In the genomic region with DNA sequence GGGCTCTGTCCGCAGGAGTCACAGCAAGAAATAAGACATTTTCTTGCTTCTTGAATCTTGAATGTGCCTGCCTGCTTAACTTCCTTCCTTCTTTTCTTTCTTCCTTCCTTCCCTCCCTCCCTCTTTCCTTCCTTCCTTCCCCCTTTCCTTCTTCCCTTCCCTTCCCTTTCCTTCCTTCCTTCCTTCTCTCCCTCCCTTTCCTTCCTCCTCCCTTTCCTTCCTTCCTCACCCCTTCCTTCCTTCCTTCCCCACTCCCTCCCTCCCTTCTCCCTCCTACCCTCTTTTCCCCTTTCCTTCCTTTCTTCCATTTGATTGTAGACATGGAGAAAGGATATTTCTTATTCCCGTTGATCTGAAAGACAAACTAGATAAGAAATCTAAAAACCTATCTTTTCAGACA, we compare ENCODE assay signal across 40 cellular contexts.
"Had no signal": no experiment of that assay in that cellular context is flagged by ENCODE, and none has a peak within 500 bp of the region (broad histone marks: within the 10 kb centered on the region; RNA-seq: fewer than 3 reads in every experiment).

No MANE protein-coding gene starts in this region.

- H3K4me3 Mint-ChIP-seq: activated naive CD4-positive, alpha-beta T cell treated with anti-CD3 and anti-CD28 coated beads for 36 hours; activated naive CD4-positive, alpha-beta T cell treated with anti-CD3 and anti-CD28 coated beads, Interleukin-2, amount 10 ng/mL, durations not matched to agents 7 days and 5 days; activated naive CD4-positive, alpha-beta T cell treated with anti-CD3 and anti-CD28 coated beads, Interleukin-2, amount 50 U/mL, for 24 hours; activated naive CD8-positive, alpha-beta T cell; activated naive CD8-positive, alpha-beta T cell treated with anti-CD3 and anti-CD28 coated beads for 36 hours; activated naive CD8-positive, alpha-beta T cell treated with anti-CD3 and anti-CD28 coated beads, Interleukin-2, amount 10 ng/mL, durations not matched to agents 7 days and 5 days; activated naive CD8-positive, alpha-beta T cell treated with anti-CD3 and anti-CD28 coated beads, Interleukin-2, amount 50 U/mL, for 24 hours; activated T-cell treated with anti-CD3 and anti-CD28 coated beads, Interleukin-2, amount 50 U/mL, for 24 hours; activated T-cell treated with anti-CD3 and anti-CD28 coated beads, Interleukin-2, amount 50 U/mL, for 4 hours; activated T-cell treated with anti-CD3 and anti-CD28 coated beads, Interleukin-2, amount 50 U/mL, for 72 hours; activated T-helper 1 cell treated with anti-CD3 and anti-CD28 coated beads, Interleukin-12 subunit alpha, Interleukin-12 subunit beta, Interleukin-2, Interleukin-4 antibody, amounts not matched to agents 30 ng/mL and 10 ng/mL and 1 ng/mL, durations not matched to agents 14 hours and 24 hours and 36 hours; activated T-helper 17 cell treated with anti-CD3 and anti-CD28 coated beads, Interleukin-2, amount 50 U/mL, for 72 hours; brain; central memory CD8-positive, alpha-beta T cell had no signal

- H3K27ac ChIP-seq: adrenal gland, ascending aorta, body of pancreas, brain microvascular endothelial cell, breast epithelium, cardiac muscle cell had no signal

- H3K9me3 Mint-ChIP-seq: activated naive CD4-positive, alpha-beta T cell treated with anti-CD3 and anti-CD28 coated beads for 36 hours; activated naive CD4-positive, alpha-beta T cell treated with anti-CD3 and anti-CD28 coated beads, Interleukin-2, amount 50 U/mL, for 24 hours; activated naive CD4-positive, alpha-beta T cell treated with anti-CD3 and anti-CD28 coated beads, Interleukin-2, amount 50 U/mL, for 72 hours; activated T-helper 1 cell treated with anti-CD3 and anti-CD28 coated beads, Interleukin-12 subunit alpha, Interleukin-12 subunit beta, Interleukin-2, Interleukin-4 antibody, amounts not matched to agents 30 ng/mL and 10 ng/mL and 1 ng/mL, durations not matched to agents 14 hours and 24 hours and 36 hours; activated T-helper 17 cell treated with anti-CD3 and anti-CD28 coated beads, Interleukin-2, amount 50 U/mL, for 72 hours; activated T-helper 2 cell treated with anti-CD3 and anti-CD28 coated beads, Interferon-gamma antibody, Interleukin-2, Interleukin-4, amounts not matched to agents 10 μg/mL and 5 μg/mL and 100 μg/mL, durations not matched to agents 14 hours and 24 hours and 36 hours had no signal

- H3K4me3 ChIP-seq: adrenal gland, ascending aorta, body of pancreas, breast epithelium, cardiac muscle cell had no signal

- H3K27me3 Mint-ChIP-seq: activated naive CD4-positive, alpha-beta T cell treated with anti-CD3 and anti-CD28 coated beads, Interleukin-2, amount 10 ng/mL, durations not matched to agents 7 days and 5 days; activated naive CD4-positive, alpha-beta T cell treated with anti-CD3 and anti-CD28 coated beads, Interleukin-2, amount 50 U/mL, for 24 hours; activated naive CD8-positive, alpha-beta T cell; activated naive CD8-positive, alpha-beta T cell treated with anti-CD3 and anti-CD28 coated beads for 36 hours; activated naive CD8-positive, alpha-beta T cell treated with anti-CD3 and anti-CD28 coated beads, Interleukin-2, amount 10 ng/mL, durations not matched to agents 7 days and 5 days; activated naive CD8-positive, alpha-beta T cell treated with anti-CD3 and anti-CD28 coated beads, Interleukin-2, amount 50 U/mL, for 24 hours; activated T-cell treated with anti-CD3 and anti-CD28 coated beads, Interleukin-2, amount 50 U/mL, for 24 hours; brain; central memory CD8-positive, alpha-beta T cell had no signal

- H3K27me3 ChIP-seq: adrenal gland, ascending aorta, body of pancreas, brain microvascular endothelial cell, breast epithelium, cardiac muscle cell had no signal

- H3K9me3 ChIP-seq: adrenal gland, ascending aorta, body of pancreas, breast epithelium had no signal

- DNase-seq: activated effector memory CD4-positive, alpha-beta T cell treated with anti-CD3 and anti-CD28 coated beads, Interleukin-2, amount 50 U/mL, for 16 hours; activated effector memory CD4-positive, alpha-beta T cell treated with Interleukin-2 at 50 U/mL for 16 hours; activated gamma-delta T cell; activated gamma-delta T cell treated with Interleukin-2 at 50 U/mL for 16 hours; activated naive CD4-positive, alpha-beta T cell; activated naive CD4-positive, alpha-beta T cell treated with anti-CD3 and anti-CD28 coated beads for 36 hours; activated naive CD4-positive, alpha-beta T cell treated with anti-CD3 and anti-CD28 coated beads, Interleukin-2, amount 10 ng/mL, durations not matched to agents 7 days and 5 days; activated naive CD4-positive, alpha-beta T cell treated with anti-CD3 and anti-CD28 coated beads, Interleukin-2, amount 50 U/mL, for 16 hours; activated naive CD4-positive, alpha-beta T cell treated with Interleukin-2 at 50 U/mL for 16 hours; activated naive CD8-positive, alpha-beta T cell treated with anti-CD3 and anti-CD28 coated beads for 36 hours; activated naive CD8-positive, alpha-beta T cell treated with anti-CD3 and anti-CD28 coated beads, Interleukin-2, amount 10 ng/mL, durations not matched to agents 7 days and 5 days; activated naive CD8-positive, alpha-beta T cell treated with anti-CD3 and anti-CD28 coated beads, Interleukin-2, amount 50 U/mL, for 24 hours; activated T-cell treated with anti-CD3 and anti-CD28 coated beads, Interleukin-2, amount 50 U/mL, for 1 hour; activated T-cell treated with anti-CD3 and anti-CD28 coated beads, Interleukin-2, amount 50 U/mL, for 24 hours; activated T-cell treated with anti-CD3 and anti-CD28 coated beads, Interleukin-2, amount 50 U/mL, for 4 hours; activated T-cell treated with anti-CD3 and anti-CD28 coated beads, Interleukin-2, amount 50 U/mL, for 48 hours; activated T-cell treated with anti-CD3 and anti-CD28 coated beads, Interleukin-2, amount 50 U/mL, for 72 hours; adrenal gland; amniotic stem cell; amygdala; anterior cingulate cortex; aorta; body of pancreas; brain microvascular endothelial cell; caudate nucleus; central memory CD4-positive, alpha-beta T cell; cerebellar nuclear complex had no signal

- H3K4me1 Mint-ChIP-seq: activated naive CD4-positive, alpha-beta T cell treated with anti-CD3 and anti-CD28 coated beads, Interleukin-2, amount 10 ng/mL, durations not matched to agents 7 days and 5 days; activated naive CD4-positive, alpha-beta T cell treated with anti-CD3 and anti-CD28 coated beads, Interleukin-2, amount 50 U/mL, for 24 hours; activated naive CD8-positive, alpha-beta T cell treated with anti-CD3 and anti-CD28 coated beads for 36 hours; activated naive CD8-positive, alpha-beta T cell treated with anti-CD3 and anti-CD28 coated beads, Interleukin-2, amount 10 ng/mL, durations not matched to agents 7 days and 5 days; activated naive CD8-positive, alpha-beta T cell treated with anti-CD3 and anti-CD28 coated beads, Interleukin-2, amount 50 U/mL, for 24 hours; activated T-helper 17 cell treated with anti-CD3 and anti-CD28 coated beads, Interleukin-2, amount 50 U/mL, for 72 hours; central memory CD8-positive, alpha-beta T cell had no signal

- H3K27ac Mint-ChIP-seq: activated naive CD4-positive, alpha-beta T cell treated with anti-CD3 and anti-CD28 coated beads for 36 hours; activated naive CD4-positive, alpha-beta T cell treated with anti-CD3 and anti-CD28 coated beads, Interleukin-2, amount 10 ng/mL, durations not matched to agents 7 days and 5 days; activated naive CD4-positive, alpha-beta T cell treated with anti-CD3 and anti-CD28 coated beads, Interleukin-2, amount 50 U/mL, for 24 hours; activated naive CD4-positive, alpha-beta T cell treated with anti-CD3 and anti-CD28 coated beads, Interleukin-2, amount 50 U/mL, for 72 hours; activated naive CD8-positive, alpha-beta T cell; activated naive CD8-positive, alpha-beta T cell treated with anti-CD3 and anti-CD28 coated beads for 36 hours; activated naive CD8-positive, alpha-beta T cell treated with anti-CD3 and anti-CD28 coated beads, Interleukin-2, amount 10 ng/mL, durations not matched to agents 7 days and 5 days; activated naive CD8-positive, alpha-beta T cell treated with anti-CD3 and anti-CD28 coated beads, Interleukin-2, amount 50 U/mL, for 24 hours; activated T-cell treated with anti-CD3 and anti-CD28 coated beads, Interleukin-2, amount 50 U/mL, for 24 hours; activated T-cell treated with anti-CD3 and anti-CD28 coated beads, Interleukin-2, amount 50 U/mL, for 72 hours; activated T-helper 1 cell treated with anti-CD3 and anti-CD28 coated beads, Interleukin-12 subunit alpha, Interleukin-12 subunit beta, Interleukin-2, Interleukin-4 antibody, amounts not matched to agents 30 ng/mL and 10 ng/mL and 1 ng/mL, durations not matched to agents 14 hours and 24 hours and 36 hours; activated T-helper 17 cell treated with anti-CD3 and anti-CD28 coated beads, Interleukin-2, amount 50 U/mL, for 72 hours; activated T-helper 2 cell treated with anti-CD3 and anti-CD28 coated beads, Interferon-gamma antibody, Interleukin-2, Interleukin-4, amounts not matched to agents 10 μg/mL and 5 μg/mL and 100 μg/mL, durations not matched to agents 14 hours and 24 hours and 36 hours; brain had no signal

- H3K36me3 Mint-ChIP-seq: activated naive CD4-positive, alpha-beta T cell treated with anti-CD3 and anti-CD28 coated beads, Interleukin-2, amount 10 ng/mL, durations not matched to agents 7 days and 5 days; activated naive CD4-positive, alpha-beta T cell treated with anti-CD3 and anti-CD28 coated beads, Interleukin-2, amount 50 U/mL, for 24 hours; activated naive CD4-positive, alpha-beta T cell treated with anti-CD3 and anti-CD28 coated beads, Interleukin-2, amount 50 U/mL, for 72 hours; activated naive CD8-positive, alpha-beta T cell treated with anti-CD3 and anti-CD28 coated beads for 36 hours; activated naive CD8-positive, alpha-beta T cell treated with anti-CD3 and anti-CD28 coated beads, Interleukin-2, amount 10 ng/mL, durations not matched to agents 7 days and 5 days; brain had no signal

- H3K36me3 ChIP-seq: adrenal gland, ascending aorta, brain microvascular endothelial cell, breast epithelium, cardiac muscle cell had no signal

- H3K4me1 ChIP-seq: adrenal gland, ascending aorta, body of pancreas, breast epithelium had no signal

- FAIRE-seq: astrocyte, bronchial epithelial cell had no signal

- ATAC-seq: activated naive CD4-positive, alpha-beta T cell treated with anti-CD3 and anti-CD28 coated beads, Interleukin-2, amount 50 U/mL, for 72 hours; activated naive CD8-positive, alpha-beta T cell treated with anti-CD3 and anti-CD28 coated beads, Interleukin-2, amount 50 U/mL, for 24 hours; activated T-cell treated with anti-CD3 and anti-CD28 coated beads, Interleukin-2, amount 50 U/mL, for 4 hours; activated T-cell treated with anti-CD3 and anti-CD28 coated beads, Interleukin-2, amount 50 U/mL, for 72 hours; activated T-helper 17 cell treated with anti-CD3 and anti-CD28 coated beads, Interleukin-2, amount 50 U/mL, for 72 hours; body of pancreas had no signal
